ENCODE assay signal across 8 cellular contexts in genomic region chr2:216110620-216111019, GRCh38. TPM values are rescaled to one million over a fixed set of nuclear protein-coding genes. Genes with fewer than 3 reads are reported as not detected.
DNase-seq lines count a peak whose midpoint lies in the region; ATAC-seq and TF ChIP-seq lines count a peak whose summit lies in the region.

No MANE protein-coding gene starts in this region.

- peaks cover 47% of the 10 kb centered on the region for H3F3A ChIP-seq in DOHH2 (ENCODE audit: control insufficient read depth, insufficient read depth)

- H3K27me3 Mint-ChIP-seq in endodermal cell (ENCODE audit: insufficient read depth), result no peaks in the 10 kb centered on the region
- no peaks in the 10 kb centered on the region for H3K27me3 Mint-ChIP-seq in osteocyte (ENCODE audit: unreplicated experiment)

- H3K27ac Mint-ChIP-seq in endodermal cell (peak overlapping the region; percentile 73), osteocyte (ENCODE audit: unreplicated experiment) (peak overlapping the region; percentile 100)

- peaks cover 57% of the 10 kb centered on the region for H3K79me2 ChIP-seq in DOHH2 (ENCODE audit: control insufficient read depth, low read length)
- peaks cover 56% of the 10 kb centered on the region for H3K79me2 ChIP-seq in OCI-LY3 (ENCODE audit: low read length)

- peaks cover 59% of the 10 kb centered on the region for H3K36me3 ChIP-seq in DOHH2 (ENCODE audit: control insufficient read depth, low read length)
- peaks cover 40% of the 10 kb centered on the region for H3K36me3 ChIP-seq in OCI-LY3 (replicated peaks; ENCODE audit: low read depth, low read length)
- peaks cover 48% of the 10 kb centered on the region for H3K36me3 ChIP-seq in endodermal cell (ENCODE audit: control insufficient read depth, insufficient read depth, low read length)

- H3K9ac ChIP-seq in OCI-LY3 (ENCODE audit: low read length), result peak overlapping the region; percentile 98
- peak overlapping the region; percentile 79 for H3K9ac ChIP-seq in endodermal cell (ENCODE audit: extremely low read depth, low read length, poor library complexity, severe bottlenecking)

- no peaks in the 10 kb centered on the region for H3K27me3 ChIP-seq in DOHH2 (ENCODE audit: control insufficient read depth, low read length)
- H3K27me3 ChIP-seq in OCI-LY3 (ENCODE audit: low read depth, low read length), result no peaks in the 10 kb centered on the region
- H3K27me3 ChIP-seq in endodermal cell (ENCODE audit: control insufficient read depth, insufficient read depth, low read length, poor library complexity, severe bottlenecking), result no peaks in the 10 kb centered on the region

- H3K9me3 ChIP-seq in DOHH2 (ENCODE audit: control insufficient read depth, insufficient read depth, low read length), result no peaks in the 10 kb centered on the region
- no peaks in the 10 kb centered on the region for H3K9me3 ChIP-seq in OCI-LY3 (ENCODE audit: insufficient read depth, low read length)
- H3K9me3 ChIP-seq in endodermal cell (ENCODE audit: control insufficient read depth, low read length), result no peaks in the 10 kb centered on the region

- H4K20me1 ChIP-seq in DOHH2 (ENCODE audit: control insufficient read depth, insufficient read depth, low read depth, low read length), result peaks cover 29% of the 10 kb centered on the region
- H4K20me1 ChIP-seq in OCI-LY3 (ENCODE audit: insufficient read depth, low read length), result peaks cover 12% of the 10 kb centered on the region; the same call in 1 of the 2 replicates

- H3K4me3 Mint-ChIP-seq in endodermal cell, result peak overlapping the region; percentile 99
- H3K4me3 Mint-ChIP-seq in osteocyte (ENCODE audit: unreplicated experiment), result peak overlapping the region; percentile 100

- no peak for ATAC-seq in HG02885 (IDR thresholded peaks at IDR 0.05; ENCODE audit: poor library complexity, unreplicated experiment)

- H3K4me1 ChIP-seq in DOHH2 (ENCODE audit: control insufficient read depth, low read length) (peaks cover 57% of the 10 kb centered on the region), OCI-LY3 (ENCODE audit: low read length) (peaks cover 54% of the 10 kb centered on the region), endodermal cell (ENCODE audit: control insufficient read depth, insufficient read depth, low read length) (peaks cover 9% of the 10 kb centered on the region)

- DNase-seq in endodermal cell, result no peak
- no peak for DNase-seq in osteocyte (ENCODE audit: extremely low spot score, unreplicated experiment)
- no peak for DNase-seq in glomerular visceral epithelial cell (ENCODE audit: extremely low spot score)
- DNase-seq in NCI-H1105 (lab: John Stamatoyannopoulos, UW), result no peak
- no peak for DNase-seq in NK-92 treated with Interleukin-12 subunit alpha and Interleukin-12 subunit beta, amount 100 ng/mL, for 24 hours (lab: John Stamatoyannopoulos, UW)

- H3K4me3 ChIP-seq in DOHH2 (ENCODE audit: low read length) (peak overlapping the region; percentile 96), OCI-LY3 (ENCODE audit: low read length) (peak overlapping the region; percentile 96), endodermal cell (ENCODE audit: low read length) (peak overlapping the region; percentile 89)

- peak overlapping the region; percentile 75 for H3K27ac ChIP-seq in DOHH2 (ENCODE audit: low read depth, low read length)
- H3K27ac ChIP-seq in OCI-LY3 (ENCODE audit: low read length), result peak overlapping the region; percentile 74
- no peak overlapping the region for H3K27ac ChIP-seq in endodermal cell (ENCODE audit: low read depth, low read length)

- no peak for TF ChIP-seq CTCF in DOHH2 (IDR thresholded peaks at IDR 0.05; ENCODE audit: low read depth, low read length, poor library complexity, severe bottlenecking)
- TF ChIP-seq CTCF in OCI-LY3 (IDR thresholded peaks at IDR 0.05; ENCODE audit: low read depth, low read length), result no peak
- no peak for TF ChIP-seq CTCF in endodermal cell (conservative IDR thresholded peaks at IDR 0.05)
- no peak for TF ChIP-seq CTCF in osteocyte (IDR thresholded peaks at IDR 0.05)

- H3K36me3 Mint-ChIP-seq in endodermal cell (ENCODE audit: low read depth), result peaks cover 46% of the 10 kb centered on the region
- peaks cover 26% of the 10 kb centered on the region for H3K36me3 Mint-ChIP-seq in osteocyte (ENCODE audit: unreplicated experiment)

- H3K4me2 ChIP-seq in DOHH2 (ENCODE audit: low read length) (peak overlapping the region; percentile 91), OCI-LY3 (ENCODE audit: low read length) (peak overlapping the region; percentile 87)

- H3K9me3 Mint-ChIP-seq in endodermal cell, result no peaks in the 10 kb centered on the region
- H3K9me3 Mint-ChIP-seq in osteocyte (ENCODE audit: unreplicated experiment), result no peaks in the 10 kb centered on the region

- no peaks in the 10 kb centered on the region for H3K9me2 ChIP-seq in DOHH2 (replicated peaks; ENCODE audit: control insufficient read depth, low read length)

- peaks cover 54% of the 10 kb centered on the region for H3K4me1 Mint-ChIP-seq in endodermal cell
- peaks cover 50% of the 10 kb centered on the region for H3K4me1 Mint-ChIP-seq in osteocyte (ENCODE audit: unreplicated experiment)

- WGBS in endodermal cell (ENCODE audit: insufficient coverage in 1 of 2, insufficient read length in 1 of 2), 2 experiments, result no CpG with 5 or more reads among the region's 1 CpG

- H2AFZ ChIP-seq in OCI-LY3 (ENCODE audit: low read depth, low read length), result no peak overlapping the region

RNA-seq across cellular contexts. Expression of gene XRCC5, which starts 1.5 kb away (rescaled TPM):
- total RNA-seq in endodermal cell, result 100 to 1,000 TPM; 492 to 493 TPM
- polyA plus RNA-seq in endodermal cell (2013, experiment 1 of 2), result 367 TPM
- 349 TPM for polyA plus RNA-seq in endodermal cell (2013, experiment 2 of 2)
- 224 and 234 TPM in 2 replicates for total RNA-seq in osteocyte

RNA-seq across cellular contexts. Expression of gene TMEM169, which starts 28.9 kb away (rescaled TPM):
- total RNA-seq in endodermal cell (1 to 10 TPM; 1.1 to 3.8 TPM), osteocyte (1.5 and 2.3 TPM in 2 replicates)
- polyA plus RNA-seq in endodermal cell (2013, experiment 1 of 2), result 22.4 TPM
- polyA plus RNA-seq in endodermal cell (2013, experiment 2 of 2), result 22.4 TPM

RNA-seq across cellular contexts. Expression of gene PECR, which starts 29.0 kb away (rescaled TPM):
- total RNA-seq in endodermal cell (10 to 100 TPM; 12.5 to 17.0 TPM), osteocyte (6.6 and 9.0 TPM in 2 replicates)
- polyA plus RNA-seq in endodermal cell (2013, experiment 1 of 2), result 11.9 TPM
- polyA plus RNA-seq in endodermal cell (2013, experiment 2 of 2), result 10.2 TPM
